In genomic region chr2:84880395-84880644, GRCh38 we compare ENCODE assay signal across 8 cellular contexts. TPM values are rescaled to one million over a fixed set of nuclear protein-coding genes. Genes with fewer than 3 reads are reported as not detected.
DNase-seq lines count a peak whose midpoint lies in the region; ATAC-seq and TF ChIP-seq lines count a peak whose summit lies in the region.

No MANE protein-coding gene starts in this region.

- peak overlapping the region; percentile 88 for H3K27ac Mint-ChIP-seq in dendritic cell treated with granulocyte-macrophage colony-stimulating factor and Interleukin-4, amounts not matched to agents 40 ng/mL and 50 ng/mL, for 4 days
- peak overlapping the region; percentile 89 to 98 (median 96) for H3K27ac Mint-ChIP-seq in naive thymus-derived CD4-positive, alpha-beta T cell

- H3K27ac ChIP-seq in KMS-11 = no peak overlapping the region
- H3K27ac ChIP-seq in naive thymus-derived CD4-positive, alpha-beta T cell (ENCODE audit: low read depth, low read length) = peak overlapping the region; percentile 89

- H3K9ac ChIP-seq in KMS-11 = peak overlapping the region; percentile 59; the same call in 1 of the 2 replicates

- H3K4me2 ChIP-seq in KMS-11 = peak overlapping the region; percentile 79

- intact Hi-C loops in dendritic cell treated with granulocyte-macrophage colony-stimulating factor and Interleukin-4, amounts not matched to agents 40 ng/mL and 50 ng/mL, for 4 days (cut with micrococcal nuclease) = no loop called here
- intact Hi-C loops in naive thymus-derived CD4-positive, alpha-beta T cell (cut with micrococcal nuclease) = loop anchor here (2.0 to 10.0 kb wide), 4 partner anchors 16 to 856 kb away; partner anchors contain the start of gene SUCLG1 (in 1 of the 2)

- H3K9me3 ChIP-seq in naive thymus-derived CD4-positive, alpha-beta T cell (ENCODE audit: control insufficient read depth in 2 of 3, low read length in 3 of 3) = no peaks in the 10 kb centered on the region

- no peak for DNase-seq in AG04449 (ENCODE audit: low read depth, low spot score)
- no peak for DNase-seq in naive thymus-derived CD4-positive, alpha-beta T cell
- DNase-seq in SW 1271 (lab: John Stamatoyannopoulos, UW) = no peak
- DNase-seq in cerebellum (ENCODE audit: low spot score) = no peak
- DNase-seq in DMS 273 (lab: John Stamatoyannopoulos, UW; ENCODE audit: unreplicated experiment) = no peak

- TF ChIP-seq CTCF in AG04449 (IDR thresholded peaks at IDR 0.05; ENCODE audit: insufficient read depth, low read length, missing control alignments) = no peak
- TF ChIP-seq CTCF in KMS-11 (conservative IDR thresholded peaks at IDR 0.05; ENCODE audit: low read depth, low read length) = no peak

- H3K4me1 Mint-ChIP-seq in dendritic cell treated with granulocyte-macrophage colony-stimulating factor and Interleukin-4, amounts not matched to agents 40 ng/mL and 50 ng/mL, for 4 days (ENCODE audit: low read depth) = peaks cover 71% of the 10 kb centered on the region
- H3K4me1 Mint-ChIP-seq in naive thymus-derived CD4-positive, alpha-beta T cell = peaks cover 40 to 66% (median 61%) of the 10 kb centered on the region in 7 donors

- peaks cover 8% of the 10 kb centered on the region; the same call in 1 of the 2 replicates for H3K27me3 ChIP-seq in KMS-11 (ENCODE audit: insufficient read depth, low read depth)
- H3K27me3 ChIP-seq in naive thymus-derived CD4-positive, alpha-beta T cell (ENCODE audit: control insufficient read depth in 2 of 2, insufficient read depth in 2 of 2, low read length in 2 of 2) = no peaks in the 10 kb centered on the region

- POLR2A ChIA-PET in AG04449 (lab: Yijun Ruan, JAX) = interaction anchor here (2.3 kb wide), 1 partner anchor 25 kb away, joined by 7 read pairs; the partner anchor contains the start of gene TMSB10
- POLR2A ChIA-PET in naive thymus-derived CD4-positive, alpha-beta T cell (lab: Charles Lee) = interaction anchor here (0.8 to 19.4 kb wide), 21 partner anchors 9 to 383 kb away, joined by 3 to 617 read pairs (median 6); partner anchors contain the start of gene TMSB10

- no peaks in the 10 kb centered on the region for H3K36me3 ChIP-seq in KMS-11 (ENCODE audit: insufficient read depth)
- peaks cover 0 to 9% (median 0%) of the 10 kb centered on the region in 3 experiments for H3K36me3 ChIP-seq in naive thymus-derived CD4-positive, alpha-beta T cell (ENCODE audit: control insufficient read depth in 2 of 3, insufficient read depth in 3 of 3, low read length in 3 of 3)

- peak overlapping the region; percentile 84 for H2AFZ ChIP-seq in KMS-11 (ENCODE audit: low read depth)

- no peak for ATAC-seq in naive thymus-derived CD4-positive, alpha-beta T cell
- no peak for ATAC-seq in HG03135 (IDR thresholded peaks at IDR 0.05; ENCODE audit: unreplicated experiment)

- no peaks in the 10 kb centered on the region for H3K9me3 Mint-ChIP-seq in dendritic cell treated with granulocyte-macrophage colony-stimulating factor and Interleukin-4, amounts not matched to agents 40 ng/mL and 50 ng/mL, for 4 days
- peaks cover 0 to 2% (median 0%) of the 10 kb centered on the region in 11 donors for H3K9me3 Mint-ChIP-seq in naive thymus-derived CD4-positive, alpha-beta T cell

- H3K36me3 Mint-ChIP-seq in dendritic cell treated with granulocyte-macrophage colony-stimulating factor and Interleukin-4, amounts not matched to agents 40 ng/mL and 50 ng/mL, for 4 days (ENCODE audit: low read depth) = peaks cover 9% of the 10 kb centered on the region
- peaks cover 2 to 16% (median 5%) of the 10 kb centered on the region in 5 donors for H3K36me3 Mint-ChIP-seq in naive thymus-derived CD4-positive, alpha-beta T cell

- no peaks in the 10 kb centered on the region for H4K20me1 ChIP-seq in KMS-11 (ENCODE audit: insufficient read depth)

- peaks cover 52% of the 10 kb centered on the region for H3K27me3 Mint-ChIP-seq in dendritic cell treated with granulocyte-macrophage colony-stimulating factor and Interleukin-4, amounts not matched to agents 40 ng/mL and 50 ng/mL, for 4 days
- peaks cover 0 to 3% (median 0%) of the 10 kb centered on the region in 5 donors for H3K27me3 Mint-ChIP-seq in naive thymus-derived CD4-positive, alpha-beta T cell

- H3K4me3 ChIP-seq in AG04449 (ENCODE audit: low read depth, low read length) (peak overlapping the region; percentile 56), KMS-11 (IDR thresholded peaks at IDR 0.05; ENCODE audit: insufficient read depth, low read depth, low read length) (peak overlapping the region; percentile 49)
- H3K4me3 ChIP-seq in naive thymus-derived CD4-positive, alpha-beta T cell (ENCODE audit: low read length) = peak overlapping the region; percentile 80

- CTCF ChIA-PET in AG04449 (lab: Yijun Ruan, JAX) = interaction anchor here (1.0 to 5.2 kb wide), 6 partner anchors 9 to 354 kb away, joined by 3 to 41 read pairs (median 4); no protein-coding TSS in a partner anchor
- CTCF ChIA-PET in naive thymus-derived CD4-positive, alpha-beta T cell (lab: Charles Lee) = interaction anchor here (0.6 to 7.0 kb wide), 9 partner anchors 13 to 387 kb away, joined by 3 to 82 read pairs (median 4); no protein-coding TSS in a partner anchor

- peaks cover 8% of the 10 kb centered on the region for H3K4me1 ChIP-seq in KMS-11 (ENCODE audit: low read depth, poor library complexity, severe bottlenecking)
- H3K4me1 ChIP-seq in naive thymus-derived CD4-positive, alpha-beta T cell (ENCODE audit: control insufficient read depth in 2 of 2, insufficient read depth in 2 of 2, low read length in 2 of 2) = peaks cover 5 to 34% of the 10 kb centered on the region in 2 donors

- peak overlapping the region; percentile 85 for H3K4me3 Mint-ChIP-seq in dendritic cell treated with granulocyte-macrophage colony-stimulating factor and Interleukin-4, amounts not matched to agents 40 ng/mL and 50 ng/mL, for 4 days
- peak overlapping the region; percentile 84 to 99 (median 96) for H3K4me3 Mint-ChIP-seq in naive thymus-derived CD4-positive, alpha-beta T cell

- no peaks in the 10 kb centered on the region for H3K79me2 ChIP-seq in KMS-11 (ENCODE audit: insufficient read depth, low read depth)

RNA-seq across cellular contexts. Expression of gene TRABD2A, which starts 0.6 kb away (rescaled TPM):
- total RNA-seq in naive thymus-derived CD4-positive, alpha-beta T cell = 100 to 1,000 TPM in 4 of 5 experiments, 10 to 100 TPM in 1; 75.0 to 288 (median 182) TPM
- polyA plus RNA-seq in naive thymus-derived CD4-positive, alpha-beta T cell = 100 to 1,000 TPM; 119 to 204 TPM
- total RNA-seq in cerebellum = 1.4 TPM

RNA-seq across cellular contexts. Expression of gene TMSB10, which starts 25.1 kb away (rescaled TPM):
- total RNA-seq in naive thymus-derived CD4-positive, alpha-beta T cell = 1,000 to 10,000 TPM; 1,492 to 5,756 (median 1,578) TPM
- polyA plus RNA-seq in naive thymus-derived CD4-positive, alpha-beta T cell = 1,000 to 10,000 TPM; 6,721 to 8,256 TPM
- total RNA-seq in cerebellum = 1,631 TPM

Comparison
In these comparisons a context has a peak if more than half of its experiments do, and no peak if none do; other contexts are left out.
1. RNA of gene TRABD2A, which starts 0.6 kb away (total RNA-seq): 75.0 to 288 TPM in naive thymus-derived CD4-positive, alpha-beta T cell; 1.4 TPM in cerebellum (single experiment); every median in the first group is over 10 times any median in the second.
2. Peak in every context shown above with its lines, with median percentiles within 50 percentile points of each other: H3K4me3 ChIP-seq.